Comparison of ENCODE assay signal across 8 cellular contexts in the genomic region with DNA sequence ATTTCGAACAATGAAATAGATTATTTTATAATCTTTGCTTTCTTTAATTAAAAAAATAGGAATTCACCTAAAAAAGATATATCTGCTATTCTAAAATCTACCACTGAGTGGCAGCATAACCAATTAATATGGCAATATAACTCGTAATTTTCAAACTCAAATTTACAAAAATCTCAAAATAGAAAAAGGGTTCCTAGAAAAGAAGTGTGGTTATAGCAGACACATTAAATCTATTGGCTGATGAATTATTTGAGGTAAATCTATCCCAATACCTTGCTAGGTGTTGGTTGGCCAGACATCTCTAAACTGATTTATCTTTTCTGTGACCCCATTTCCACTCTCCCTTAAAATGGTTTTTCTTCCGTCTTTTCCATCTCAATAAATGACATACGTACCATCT. TPM values are rescaled to one million over a fixed set of nuclear protein-coding genes. Genes with fewer than 3 reads are reported as not detected.
DNase-seq lines count a peak whose midpoint lies in the region; ATAC-seq and TF ChIP-seq lines count a peak whose summit lies in the region.

No MANE protein-coding gene starts in this region.

- TF ChIP-seq CTCF in PC-3 (conservative IDR thresholded peaks at IDR 0.05; ENCODE audit: low read depth, low read length) (peak; percentile 73), fibroblast of villous mesenchyme (IDR thresholded peaks at IDR 0.05; ENCODE audit: insufficient read depth, low read depth, low read length) (peak; percentile 36)

- H2AFZ ChIP-seq in PC-3 (ENCODE audit: low read length): peak overlapping the region; percentile 54

- H3F3A ChIP-seq in PC-3 (ENCODE audit: low read length, unreplicated experiment): no peaks in the 10 kb centered on the region

- no peaks in the 10 kb centered on the region for H3K9me2 ChIP-seq in PC-3 (replicated peaks; ENCODE audit: low read length)

- H3K79me2 ChIP-seq in PC-3 (ENCODE audit: low read length): no peaks in the 10 kb centered on the region

- DNase-seq in NCI-H2029 treated with DMSO at 0.1 percent for 48 hours (lab: John Stamatoyannopoulos, UW) (peak; percentile 14), NCI-H2029 (lab: John Stamatoyannopoulos, UW) (no peak), PC-3 (peak; percentile 45), fibroblast of villous mesenchyme (ENCODE audit: low read depth) (peak; percentile 28), stromal cell of bone marrow (ENCODE audit: low read depth) (peak; percentile 3), NCI-H1092 (lab: John Stamatoyannopoulos, UW) (no peak)
- DNase-seq in stimulated activated CD4-positive, alpha-beta T cell treated with anti-CD3 and anti-CD28 coated beads, Interleukin-4, amount 100 ng/mL, for 24 hours: no peak
- DNase-seq in activated T-cell treated with anti-CD3 and anti-CD28 coated beads, Interleukin-2, amount 50 U/mL, for 48 hours: no peak

- peaks cover 5% of the 10 kb centered on the region; the same call in 1 of the 2 replicates for H3K27me3 ChIP-seq in PC-3 (ENCODE audit: low read length)

- H3K4me2 ChIP-seq in PC-3 (ENCODE audit: low read length): no peak overlapping the region

- BruUV-seq in PC-3 (replicated peaks; lab: Mats Ljungman, UMichigan): no TSS peak

- intact Hi-C loops in PC-3 (cut with micrococcal nuclease): no loop called here

- CTCF ChIA-PET in PC-3 (lab: Charles Lee): interaction anchor here (1.0 kb wide), 1 partner anchor 81 kb away, joined by 3 read pairs; no protein-coding TSS in a partner anchor

- no peaks in the 10 kb centered on the region for H3K36me3 ChIP-seq in PC-3 (ENCODE audit: low read depth, low read length)

- no peaks in the 10 kb centered on the region for H3K4me1 ChIP-seq in PC-3 (ENCODE audit: insufficient read depth, low read length)

- no peaks in the 10 kb centered on the region for H4K20me1 ChIP-seq in PC-3 (ENCODE audit: low read length)

- ATAC-seq in PC-3: no peak

- no peak overlapping the region for H3K9ac ChIP-seq in PC-3 (ENCODE audit: low read length)

- POLR2A ChIA-PET in PC-3 (lab: Charles Lee; ENCODE audit: unreplicated experiment): interaction anchor here (0.5 kb wide), 1 partner anchor 51 kb away, joined by 3 read pairs; no protein-coding TSS in a partner anchor

- H3K4me3 ChIP-seq in PC-3 (ENCODE audit: low read length): no peak overlapping the region
- no peak overlapping the region for H3K4me3 ChIP-seq in fibroblast of villous mesenchyme (ENCODE audit: low read depth, low read length)

- no peak overlapping the region for H3K27ac ChIP-seq in PC-3 (ENCODE audit: low read length)

- no peaks in the 10 kb centered on the region for H3K9me3 ChIP-seq in PC-3 (ENCODE audit: low read length)

RNA-seq across cellular contexts. Expression of gene NRG2, which starts 30.2 kb away (rescaled TPM):
- 1.8 and 3.2 TPM in 2 replicates for total RNA-seq in PC-3 (2014; rRNA removed)
- under 0.01 and 0.64 TPM in 2 replicates for total RNA-seq in fibroblast of villous mesenchyme

RNA-seq across cellular contexts. Expression of gene PURA, which starts 40.6 kb away (rescaled TPM):
- total RNA-seq in PC-3 (2014; rRNA removed): 7.3 and 8.5 TPM in 2 replicates
- 20.0 and 26.3 TPM in 2 replicates for total RNA-seq in fibroblast of villous mesenchyme

RNA-seq across cellular contexts. Expression of gene IGIP, which starts 52.4 kb away (rescaled TPM):
- total RNA-seq in PC-3 (2014; rRNA removed) (1.3 and 2.1 TPM in 2 replicates), fibroblast of villous mesenchyme (6.4 and 7.8 TPM in 2 replicates)

Comparison
In these comparisons a context has a peak if more than half of its experiments do, and no peak if none do; other contexts are left out.
1. DNase-seq: peak in NCI-H2029 treated with DMSO at 0.1 percent for 48 hours (single experiment), PC-3 (single experiment), fibroblast of villous mesenchyme (single experiment) and stromal cell of bone marrow (single experiment); none in NCI-H2029 (single experiment), NCI-H1092 (single experiment), stimulated activated CD4-positive, alpha-beta T cell treated with anti-CD3 and anti-CD28 coated beads, Interleukin-4, amount 100 ng/mL, for 24 hours (single experiment) and activated T-cell treated with anti-CD3 and anti-CD28 coated beads, Interleukin-2, amount 50 U/mL, for 48 hours (0 of 2).